In genomic region chr12:2458113-2458414, GRCh38 we compare ENCODE assay signal across 14 cellular contexts.
DNase-seq lines count a peak whose midpoint lies in the region; ATAC-seq, FAIRE-seq and TF ChIP-seq lines count a peak whose summit lies in the region.
"Had no signal": no experiment of that assay in that cellular context is flagged by ENCODE, and none has a peak within 500 bp of the region (broad histone marks: within the 10 kb centered on the region; RNA-seq: fewer than 3 reads in every experiment).

No MANE protein-coding gene starts in this region.

- DNase-seq in Right ventricle myocardium superior, result no peak
- DNase-seq in cardiac septum (ENCODE audit: low spot score), result no peak
- DNase-seq in glutamatergic neuron, result no peak
- DNase-seq in right cardiac atrium, result peak in 1 of 3 donors; percentile 28
- DNase-seq in spleen, result no peak
- no peak for DNase-seq in GM12891 (ENCODE audit: insufficient read length, low spot score)
- DNase-seq in DMS53 (lab: John Stamatoyannopoulos, UW), result no peak
- DNase-seq in dorsolateral prefrontal cortex, result no peak
- DNase-seq: Caco-2; CD8-positive, alpha-beta memory T cell; GM23248 had no signal

- TF ChIP-seq CTCF in glutamatergic neuron (IDR thresholded peaks at IDR 0.05; ENCODE audit: partially characterized antibody, unreplicated experiment), result no peak
- no peak for TF ChIP-seq CTCF in spleen (IDR thresholded peaks at IDR 0.05 in 8 of 11, conservative IDR thresholded peaks at IDR 0.05 in 3 of 11)
- no peak for TF ChIP-seq CTCF in dorsolateral prefrontal cortex (IDR thresholded peaks at IDR 0.05 in 54 of 56, conservative IDR thresholded peaks at IDR 0.05 in 2 of 56; ENCODE audit: low read depth in 1 of 56, partially characterized antibody in 56 of 56)

- no peak overlapping the region for H3K4me3 ChIP-seq in right cardiac atrium (ENCODE audit: low read length)
- H3K4me3 ChIP-seq in spleen, result no peak overlapping the region
- H3K4me3 ChIP-seq in dorsolateral prefrontal cortex, result no peak overlapping the region
- H3K4me3 ChIP-seq: GM23248 had no signal

- H3K36me3 ChIP-seq in spleen, result no peaks in the 10 kb centered on the region

- no peaks in the 10 kb centered on the region for H3K27me3 ChIP-seq in right cardiac atrium (ENCODE audit: control insufficient read depth, insufficient read depth)
- H3K27me3 ChIP-seq in spleen (replicated peaks in 1 of 7), result no peaks in the 10 kb centered on the region
- H3K27me3 ChIP-seq in dorsolateral prefrontal cortex, result no peaks in the 10 kb centered on the region

- FAIRE-seq in GM12891 (lab: Jason Lieb, UNC), result no peak
- FAIRE-seq: GM18507, H54 had no signal

- peaks cover 5% of the 10 kb centered on the region for H3K36me3 Mint-ChIP-seq in glutamatergic neuron (ENCODE audit: unreplicated experiment)
- H3K36me3 Mint-ChIP-seq: CD8-positive, alpha-beta memory T cell had no signal

- H3K4me1 Mint-ChIP-seq in glutamatergic neuron (ENCODE audit: low read depth, unreplicated experiment), result peaks cover 6% of the 10 kb centered on the region
- H3K4me1 Mint-ChIP-seq: CD8-positive, alpha-beta memory T cell had no signal

- 71% methylated on average over 3 of the region's 3 CpGs for WGBS in right cardiac atrium
- WGBS in spleen, 5 donors, result 76 to 80% (median 77%) methylated on average over 3 of the region's 3 CpGs

- H3K9me3 ChIP-seq in right cardiac atrium (ENCODE audit: control insufficient read depth, low read length), result no peaks in the 10 kb centered on the region
- H3K9me3 ChIP-seq in spleen, result no peaks in the 10 kb centered on the region
- H3K9me3 ChIP-seq: Caco-2 had no signal

- no peak overlapping the region for H3K4me3 Mint-ChIP-seq in glutamatergic neuron (ENCODE audit: unreplicated experiment)
- H3K4me3 Mint-ChIP-seq: CD8-positive, alpha-beta memory T cell had no signal

- peak overlapping the region; percentile 32 for H3K27ac ChIP-seq in right cardiac atrium (ENCODE audit: low read length)
- H3K27ac ChIP-seq in spleen, result peak overlapping the region in 6 of 8 donors; percentile 3 to 59 (median 50)
- H3K27ac ChIP-seq in dorsolateral prefrontal cortex, result peak overlapping the region in 10 of 59 donors; percentile 11 to 71 (median 31)
- H3K27ac ChIP-seq: 22Rv1, GM23248 had no signal

- H3K27me3 Mint-ChIP-seq in glutamatergic neuron (ENCODE audit: unreplicated experiment), result peaks cover 8% of the 10 kb centered on the region
- H3K27me3 Mint-ChIP-seq: CD8-positive, alpha-beta memory T cell had no signal

- peaks cover 5% of the 10 kb centered on the region for H3K9me3 Mint-ChIP-seq in glutamatergic neuron (ENCODE audit: unreplicated experiment)
- H3K9me3 Mint-ChIP-seq: CD8-positive, alpha-beta memory T cell had no signal

- H3K4me1 ChIP-seq in right cardiac atrium (ENCODE audit: control insufficient read depth, insufficient read depth, low read length), result peaks cover 2% of the 10 kb centered on the region
- peaks cover 0 to 24% (median 9%) of the 10 kb centered on the region in 6 donors for H3K4me1 ChIP-seq in spleen
- H3K4me1 ChIP-seq: Caco-2 had no signal

- H3K27ac Mint-ChIP-seq in glutamatergic neuron (ENCODE audit: unreplicated experiment), result peak overlapping the region; percentile 44
- H3K27ac Mint-ChIP-seq: CD8-positive, alpha-beta memory T cell had no signal

- intact Hi-C loops in Right ventricle myocardium superior (cut with DNase I) (no loop called here), cardiac septum (cut with DNase I) (loop anchor here (1.0 kb wide), 1 partner anchor 34 kb away; no protein-coding TSS in a partner anchor), right cardiac atrium (cut with DNase I) (no loop called here), spleen (cut with DNase I; ENCODE audit: low total_unique reads) (no loop called here), dorsolateral prefrontal cortex (cut with DNase I) (no loop called here)

- ATAC-seq in Right ventricle myocardium superior (ENCODE audit: poor library complexity) (peak; percentile 21), right cardiac atrium (peak; percentile 23 to 86)

- no peak for TF ChIP-seq POLR2A in spleen (IDR thresholded peaks at IDR 0.05)
- TF ChIP-seq POLR2A in GM12891 (IDR thresholded peaks at IDR 0.05; ENCODE audit: low read depth, low read length), result no peak

TF ChIP-seq in GM12891, 5 proteins besides CTCF, POLR2A, EP300 and RAD21:
- TF ChIP-seq POU2F2 (IDR thresholded peaks at IDR 0.05; ENCODE audit: low read depth, low read length), result no peak
- no peak for TF ChIP-seq PAX5 (IDR thresholded peaks at IDR 0.05; ENCODE audit: insufficient read depth, low read length, severe bottlenecking)
- TF ChIP-seq TAF1 (IDR thresholded peaks at IDR 0.05; ENCODE audit: low read depth, low read length), result no peak
- no peak for TF ChIP-seq SPI1 (IDR thresholded peaks at IDR 0.05; ENCODE audit: low read depth, low read length)
- TF ChIP-seq POLR2AphosphoS5 (IDR thresholded peaks at IDR 0.05; ENCODE audit: low read depth, low read length), result no peak
